In the genomic region with DNA sequence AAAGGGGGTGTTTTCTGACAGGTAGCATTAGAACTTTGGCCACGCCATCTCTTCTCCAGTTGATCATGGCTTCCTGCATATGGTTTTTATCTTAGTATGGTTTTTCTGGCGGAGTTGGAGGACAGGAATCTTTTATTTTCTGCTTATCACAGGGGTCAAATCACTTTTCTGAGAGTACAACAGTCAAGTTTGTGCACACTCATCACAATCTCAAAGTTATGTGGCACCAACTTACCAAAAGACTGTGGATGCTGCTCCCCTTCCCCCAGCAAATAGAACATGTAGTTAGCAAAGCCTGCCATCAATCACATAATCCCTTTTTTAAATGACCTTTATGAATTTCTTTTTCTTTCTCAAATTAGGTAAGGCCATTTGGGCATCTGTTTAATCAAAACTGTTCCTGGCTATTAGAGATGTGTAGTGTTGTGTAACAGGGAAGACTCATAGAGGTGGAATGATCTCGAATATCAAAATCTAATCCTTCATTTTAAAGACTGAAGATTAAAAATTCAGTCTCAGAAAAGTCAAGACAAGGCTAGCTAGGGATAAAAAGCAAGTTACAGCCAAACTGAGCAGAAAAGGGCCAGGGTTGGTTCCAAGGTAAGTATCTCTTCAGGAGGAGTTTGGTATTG, we compare ENCODE assay signal across 10 cellular contexts. TPM values are rescaled to one million over a fixed set of nuclear protein-coding genes. Genes with fewer than 3 reads are reported as not detected.
A peak's percentile ranks its signal among the peaks of the same experiment; 100 is the strongest.
DNase-seq lines count a peak whose midpoint lies in the region.
"Had no signal": no experiment of that assay in that cellular context is flagged by ENCODE, and none has a peak within 500 bp of the region (broad histone marks: within the 10 kb centered on the region; RNA-seq: fewer than 3 reads in every experiment).

No MANE protein-coding gene starts in this region.

- H3K4ac ChIP-seq in mesendoderm (ENCODE audit: low read depth, low read length): no peak overlapping the region

- H3K56ac ChIP-seq in mesendoderm (ENCODE audit: low read length): no peak overlapping the region

- H3K36me3 ChIP-seq in GM23248 (ENCODE audit: low read depth) (0 out of 2 replicates have a peak, but pooled peaks cover 10% of the 10 kb centered on the region), mesendoderm (ENCODE audit: control insufficient read depth, insufficient read depth, low read length) (no peaks in the 10 kb centered on the region)

- no peaks in the 10 kb centered on the region for H3K9me2 ChIP-seq in GM23248 (ENCODE audit: insufficient read depth)

- no peaks in the 10 kb centered on the region for H3K79me1 ChIP-seq in mesendoderm (ENCODE audit: low read length)

- H3K4me2 ChIP-seq in GM23248 (ENCODE audit: unreplicated experiment): no peak overlapping the region
- H3K4me2 ChIP-seq in mesendoderm (ENCODE audit: low read length): no peak overlapping the region

- H3K4me1 ChIP-seq in GM23248 (ENCODE audit: insufficient read depth) (peaks cover 39% of the 10 kb centered on the region), mesendoderm (ENCODE audit: control insufficient read depth, low read depth, low read length) (peaks cover 2% of the 10 kb centered on the region)

- no peak overlapping the region for H3K18ac ChIP-seq in mesendoderm (ENCODE audit: low read length)

- in situ Hi-C loops in GM23248 (cut with MboI): loop anchor here (5.0 to 10.0 kb wide), 3 partner anchors 179 to 376 kb away; no protein-coding TSS in a partner anchor

- H3K4me3 ChIP-seq in GM23248 (no peak overlapping the region), mesendoderm (ENCODE audit: low read length) (no peak overlapping the region)
- H3K4me3 ChIP-seq: GM12878 had no signal

- H3K23ac ChIP-seq in mesendoderm (ENCODE audit: low read length): no peak overlapping the region

- H3K9ac ChIP-seq in GM23248: no peak overlapping the region
- H3K9ac ChIP-seq in mesendoderm (ENCODE audit: low read length): no peak overlapping the region

- H2AK5ac ChIP-seq in mesendoderm (ENCODE audit: low read length): no peak overlapping the region

- no peak overlapping the region for H2BK120ac ChIP-seq in mesendoderm (ENCODE audit: low read depth, low read length)

- 81 to 85% methylated on average over 3 of the region's 3 CpGs for whole genome bisulfite sequencing in GM23248 (ENCODE audit: low coverage in 1 of 2, low lambda C conversion rate in 2 of 2, missing lambda C conversion rate in 2 of 2), 2 experiments
- no CpG with 5 or more reads among the region's 3 CpGs for WGBS in mesendoderm (ENCODE audit: extremely low coverage, insufficient coverage, low lambda C conversion rate)

- H3K9me3 ChIP-seq in GM23248 (ENCODE audit: low read depth): no peaks in the 10 kb centered on the region

- no peak overlapping the region for H2BK5ac ChIP-seq in mesendoderm (ENCODE audit: low read length)

- peaks cover 32% of the 10 kb centered on the region for H3F3A ChIP-seq in GM23248 (ENCODE audit: insufficient read depth)

- no peak overlapping the region for H3K27ac ChIP-seq in GM23248
- no peak overlapping the region for H3K27ac ChIP-seq in mesendoderm (ENCODE audit: low read depth, low read length)

- H4K20me1 ChIP-seq in GM23248 (ENCODE audit: insufficient read depth): no peaks in the 10 kb centered on the region

- H4K5ac ChIP-seq in mesendoderm (ENCODE audit: low read length): no peak overlapping the region

- no peaks in the 10 kb centered on the region for H3K79me2 ChIP-seq in GM23248 (ENCODE audit: insufficient read depth)
- no peaks in the 10 kb centered on the region for H3K79me2 ChIP-seq in mesendoderm (ENCODE audit: control insufficient read depth, insufficient read depth, low read length)

- H2AFZ ChIP-seq in GM23248: no peak overlapping the region

- no peak overlapping the region for H4K8ac ChIP-seq in mesendoderm (ENCODE audit: low read depth, low read length)

- H2BK15ac ChIP-seq in mesendoderm (replicated peaks; ENCODE audit: low read depth): no peak overlapping the region

- DNase-seq in AG08395 (ENCODE audit: low spot score): peak; percentile 7
- DNase-seq in GM23248: peak; percentile 38
- peak; percentile 10 for DNase-seq in amniotic epithelial cell (ENCODE audit: low read depth)
- DNase-seq in iris pigment epithelial cell (ENCODE audit: low read depth): peak; percentile 33
- DNase-seq in NCI-H446 (lab: John Stamatoyannopoulos, UW): no peak
- no peak for DNase-seq in DMS153 (lab: John Stamatoyannopoulos, UW)
- no peak for DNase-seq in mesendoderm
- DNase-seq: CD8-positive, alpha-beta memory T cell had no signal

- H3K27me3 ChIP-seq in GM23248 (replicated peaks; ENCODE audit: insufficient read depth): no peaks in the 10 kb centered on the region
- H3K27me3 ChIP-seq in mesendoderm (ENCODE audit: insufficient read depth, low read length, poor library complexity): peaks cover 22% of the 10 kb centered on the region

RNA-seq across cellular contexts. Expression of gene CH25H, which starts 3.8 kb away (rescaled TPM):
- total RNA-seq in GM23248 (2014; rRNA removed; shearing (Covaris generic)): 25.2 and 34.9 TPM in 2 replicates
- polyA plus RNA-seq in GM23248 (2016; fragmentation: Nextera tagmentation; extraction: Ambion mirVana): 16.1 and 18.0 TPM in 2 replicates
- polyA plus RNA-seq in mesendoderm (2013, experiment 1 of 2): 0.08 TPM
- 0.13 TPM for polyA plus RNA-seq in mesendoderm (2013, experiment 2 of 2)
- total RNA-seq: CD8-positive, alpha-beta memory T cell; GM12878 had no signal
- polyA plus RNA-seq: GM12878, IgD-negative memory B cell had no signal

RNA-seq across cellular contexts. Expression of gene LIPA, which starts 40.7 kb away (rescaled TPM):
- 109 and 113 TPM in 2 replicates for total RNA-seq in GM23248 (2014; rRNA removed; shearing (Covaris generic))
- 134 and 137 TPM in 2 replicates for polyA plus RNA-seq in GM23248 (2016; fragmentation: Nextera tagmentation; extraction: Ambion mirVana)
- 39.3 TPM for polyA plus RNA-seq in mesendoderm (2013, experiment 1 of 2)
- 38.4 TPM for polyA plus RNA-seq in mesendoderm (2013, experiment 2 of 2)

Comparison
In these comparisons a context has a peak if more than half of its experiments do, and no peak if none do; other contexts are left out.
1. DNase-seq: peak in AG08395 (single experiment), GM23248 (single experiment), amniotic epithelial cell (single experiment) and iris pigment epithelial cell (single experiment); none in NCI-H446 (0 of 2), DMS153 (single experiment) and mesendoderm (single experiment).